In the genomic region with DNA sequence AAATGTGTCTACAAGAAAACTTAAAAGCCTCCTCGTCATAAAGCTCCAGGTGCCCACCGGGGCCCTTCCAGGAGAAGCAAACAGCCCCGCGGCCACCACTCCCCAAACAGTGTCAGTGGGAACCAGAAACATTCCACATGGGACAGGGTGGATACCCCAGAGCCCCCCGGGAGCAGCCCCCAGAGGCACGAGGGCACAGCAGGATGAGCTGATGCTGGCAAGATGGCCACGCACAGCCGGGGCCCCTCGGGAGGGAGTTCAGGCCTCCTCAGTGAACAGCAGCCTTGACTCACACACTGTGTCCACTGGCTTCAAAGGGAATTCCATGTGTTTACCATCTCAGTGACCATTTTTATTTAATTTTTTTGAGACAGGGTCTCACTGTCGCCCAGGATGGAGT, we compare ENCODE assay signal across 14 cellular contexts. TPM values are rescaled to one million over a fixed set of nuclear protein-coding genes. Genes with fewer than 3 reads are reported as not detected.
A peak's percentile ranks its signal among the peaks of the same experiment; 100 is the strongest.
DNase-seq lines count a peak whose midpoint lies in the region; ATAC-seq, FAIRE-seq and TF ChIP-seq lines count a peak whose summit lies in the region.
"Had no signal": no experiment of that assay in that cellular context is flagged by ENCODE, and none has a peak within 500 bp of the region (broad histone marks: within the 10 kb centered on the region; RNA-seq: fewer than 3 reads in every experiment).

No MANE protein-coding gene starts in this region.

- FAIRE-seq in H54 (lab: Jason Lieb, UNC) (no peak), HTR-8/SVneo (lab: Jason Lieb, UNC) (no peak)

- H3K27me3 Mint-ChIP-seq in T-helper 17 cell: no peaks in the 10 kb centered on the region
- H3K27me3 Mint-ChIP-seq in activated T-cell treated with anti-CD3 and anti-CD28 coated beads, Interleukin-2, amount 50 U/mL, for 24 hours: no peaks in the 10 kb centered on the region

- H3K4me3 ChIP-seq in right atrium auricular region: no peak overlapping the region
- H3K4me3 ChIP-seq in suprapubic skin: no peak overlapping the region
- H3K4me3 ChIP-seq: ovary had no signal

- TF ChIP-seq EP300 in suprapubic skin (IDR thresholded peaks at IDR 0.05): no peak

- no peak overlapping the region for H3K4me3 Mint-ChIP-seq in T-helper 17 cell
- no peak overlapping the region for H3K4me3 Mint-ChIP-seq in activated T-cell treated with anti-CD3 and anti-CD28 coated beads, Interleukin-2, amount 50 U/mL, for 24 hours

- no peaks in the 10 kb centered on the region for H3K36me3 Mint-ChIP-seq in T-helper 17 cell (ENCODE audit: low read depth)
- no peaks in the 10 kb centered on the region for H3K36me3 Mint-ChIP-seq in activated T-cell treated with anti-CD3 and anti-CD28 coated beads, Interleukin-2, amount 50 U/mL, for 24 hours (ENCODE audit: low read depth)

- ATAC-seq in T-helper 17 cell: no peak

- H3K27ac ChIP-seq in right atrium auricular region: peak overlapping the region; percentile 75 to 85
- H3K27ac ChIP-seq in suprapubic skin: peak overlapping the region; percentile 60

- TF ChIP-seq CTCF in right atrium auricular region (IDR thresholded peaks at IDR 0.05) (no peak), suprapubic skin (IDR thresholded peaks at IDR 0.05) (no peak)

- 72% methylated on average over 10 of the region's 10 CpGs for WGBS in suprapubic skin

- H3K4me1 ChIP-seq in right atrium auricular region (peaks cover 0 to 40% of the 10 kb centered on the region in 2 donors), suprapubic skin (peaks cover 26% of the 10 kb centered on the region)

- no peaks in the 10 kb centered on the region for H3K9me3 ChIP-seq in T-helper 17 cell (ENCODE audit: control insufficient read depth, low read length, poor library complexity, severe bottlenecking)
- H3K9me3 ChIP-seq in right atrium auricular region: no peaks in the 10 kb centered on the region
- H3K9me3 ChIP-seq in suprapubic skin: no peaks in the 10 kb centered on the region
- H3K9me3 ChIP-seq: ovary had no signal

- DNase-seq in H54 (ENCODE audit: insufficient read length, low spot score) (peak; percentile 84), T-helper 17 cell (no peak), right atrium auricular region (ENCODE audit: low spot score) (no peak), suprapubic skin (ENCODE audit: low spot score in 2 of 2) (no peak), NCI-H446 (lab: John Stamatoyannopoulos, UW) (no peak), NK-92 (lab: John Stamatoyannopoulos, UW; ENCODE audit: unreplicated experiment) (no peak), HTR-8/SVneo (ENCODE audit: insufficient read length, low spot score) (no peak)
- no peak for DNase-seq in activated T-cell treated with anti-CD3 and anti-CD28 coated beads, Interleukin-2, amount 50 U/mL, for 24 hours
- DNase-seq: amniotic stem cell; effector CD8-positive, alpha-beta T cell; NCI-H146; NCI-H82 had no signal

- no peaks in the 10 kb centered on the region for H3K9me3 Mint-ChIP-seq in activated T-cell treated with anti-CD3 and anti-CD28 coated beads, Interleukin-2, amount 50 U/mL, for 24 hours

- no peaks in the 10 kb centered on the region for H3K36me3 ChIP-seq in right atrium auricular region
- H3K36me3 ChIP-seq in suprapubic skin: no peaks in the 10 kb centered on the region
- H3K36me3 ChIP-seq: ovary had no signal

- peak overlapping the region; percentile 43 for H3K27ac Mint-ChIP-seq in T-helper 17 cell
- no peak overlapping the region for H3K27ac Mint-ChIP-seq in activated T-cell treated with anti-CD3 and anti-CD28 coated beads, Interleukin-2, amount 50 U/mL, for 24 hours
- H3K27ac Mint-ChIP-seq: CD14-positive monocyte had no signal

- TF ChIP-seq POLR2A in H54 (IDR thresholded peaks at IDR 0.05; ENCODE audit: low read depth, low read length): no peak
- no peak for TF ChIP-seq POLR2A in suprapubic skin (IDR thresholded peaks at IDR 0.05)

- no peaks in the 10 kb centered on the region for H3K27me3 ChIP-seq in right atrium auricular region
- no peaks in the 10 kb centered on the region for H3K27me3 ChIP-seq in suprapubic skin
- H3K27me3 ChIP-seq: ovary had no signal

- peaks cover 6% of the 10 kb centered on the region for H3K4me1 Mint-ChIP-seq in T-helper 17 cell
- H3K4me1 Mint-ChIP-seq in activated T-cell treated with anti-CD3 and anti-CD28 coated beads, Interleukin-2, amount 50 U/mL, for 24 hours (ENCODE audit: low read depth): peaks cover 11% of the 10 kb centered on the region

RNA-seq across cellular contexts. Expression of gene EXD3, which starts 10.5 kb away (rescaled TPM):
- total RNA-seq in T-helper 17 cell: 10 to 100 TPM; 15.4 to 17.8 TPM
- 1 to 10 TPM; 5.9 to 6.0 TPM for total RNA-seq in right atrium auricular region
- total RNA-seq in suprapubic skin: 10 to 100 TPM in 3 of 4 donors, 1 to 10 TPM in 1; 7.3 to 54.0 (median 16.4) TPM

RNA-seq across cellular contexts. Expression of gene NOXA1, which starts 10.8 kb away (rescaled TPM):
- total RNA-seq in T-helper 17 cell (1 to 10 TPM; 3.0 to 3.3 TPM), right atrium auricular region (1 to 10 TPM in 1 of 2 donors, under 1 TPM in 1; 0.94 to 3.4 TPM), suprapubic skin (1 to 10 TPM; 2.2 to 7.6 (median 4.0) TPM)

RNA-seq across cellular contexts. Expression of gene ENTPD8, which starts 28.7 kb away (rescaled TPM):
- not detected for total RNA-seq in T-helper 17 cell
- not detected for total RNA-seq in right atrium auricular region
- not detected for total RNA-seq in suprapubic skin

RNA-seq across cellular contexts. Expression of gene NSMF, which starts 46.7 kb away (rescaled TPM):
- 10 to 100 TPM; 41.5 to 54.2 TPM for total RNA-seq in T-helper 17 cell
- total RNA-seq in right atrium auricular region: 10 to 100 TPM; 16.2 to 26.2 TPM
- total RNA-seq in suprapubic skin: 10 to 100 TPM; 36.1 to 48.1 (median 39.8) TPM
